Comparison of ENCODE assay signal across 1 cellular context in genomic region chr4:110610620-110610939, GRCh38.
TF ChIP-seq lines count a peak whose summit lies in the region.

No MANE protein-coding gene starts in this region.

TF ChIP-seq in WTC11, 78 proteins besides CTCF, POLR2A, EP300 and RAD21 (continued from another document):
- TF ChIP-seq ATF2 (CRISPR knock-in tag; IDR thresholded peaks at IDR 0.05; ENCODE audit: borderline replicate concordance, low read depth) = no peak
- TF ChIP-seq CREB1 (CRISPR knock-in tag; IDR thresholded peaks at IDR 0.05) = no peak
- TF ChIP-seq JAZF1 (CRISPR knock-in tag; IDR thresholded peaks at IDR 0.05) = no peak
